ENCODE assay signal across 16 cellular contexts in genomic region chr21:35236090-35236489, GRCh38.
DNase-seq lines count a peak whose midpoint lies in the region; ATAC-seq and TF ChIP-seq lines count a peak whose summit lies in the region.
"Had no signal": no experiment of that assay in that cellular context is flagged by ENCODE, and none has a peak within 500 bp of the region (broad histone marks: within the 10 kb centered on the region; RNA-seq: fewer than 3 reads in every experiment).

No MANE protein-coding gene starts in this region.

- no peak overlapping the region for H3K4me2 ChIP-seq in OCI-LY7 (ENCODE audit: low read length)
- H3K4me2 ChIP-seq: SK-N-SH had no signal

- no peak overlapping the region for H3K27ac Mint-ChIP-seq in activated CD8-positive, alpha-beta memory T cell treated with anti-CD3 and anti-CD28 coated beads, Interleukin-2, amount 10 ng/mL, durations not matched to agents 7 days and 5 days
- H3K27ac Mint-ChIP-seq: activated CD4-positive, alpha-beta memory T cell treated with anti-CD3 and anti-CD28 coated beads, Interleukin-2, amount 10 ng/mL, durations not matched to agents 7 days and 5 days; activated T-helper 1 cell treated with anti-CD3 and anti-CD28 coated beads, Interleukin-12 subunit alpha, Interleukin-12 subunit beta, Interleukin-2, Interleukin-4 antibody, amounts not matched to agents 30 ng/mL and 10 ng/mL and 1 ng/mL, durations not matched to agents 14 hours and 24 hours and 36 hours; HFFc6; mesothelial cell of epicardium had no signal

- peaks cover 10% of the 10 kb centered on the region for H3K36me3 ChIP-seq in OCI-LY7 (ENCODE audit: insufficient read depth, low read length)
- H3K36me3 ChIP-seq: vagina had no signal

- ATAC-seq in activated CD8-positive, alpha-beta memory T cell treated with anti-CD3 and anti-CD28 coated beads, Interleukin-2, amount 10 ng/mL, durations not matched to agents 7 days and 5 days: peak; percentile 30
- ATAC-seq in HG03175 (IDR thresholded peaks at IDR 0.05; ENCODE audit: unreplicated experiment) (peak; percentile 50), HG02870 (IDR thresholded peaks at IDR 0.05; ENCODE audit: unreplicated experiment) (no peak)
- peak; percentile 52 for ATAC-seq in stimulated activated naive CD8-positive, alpha-beta T cell treated with anti-CD3 and anti-CD28 coated beads, Interleukin-15, Interleukin-2, amounts not matched to agents 100 U/mL and 50 U/mL, for 24 hours

- POLR2A ChIA-PET in OCI-LY7 (lab: Charles Lee): no interaction called here

- H3K79me2 ChIP-seq in OCI-LY7 (ENCODE audit: insufficient read depth, low read depth, low read length): no peaks in the 10 kb centered on the region

- H3K9me2 ChIP-seq in OCI-LY7 (ENCODE audit: insufficient read depth, low read length): no peaks in the 10 kb centered on the region
- H3K9me2 ChIP-seq: SK-N-SH had no signal

- peak overlapping the region; percentile 4 for H3K27ac ChIP-seq in OCI-LY7 (ENCODE audit: low read depth, low read length, poor library complexity, severe bottlenecking)
- H3K27ac ChIP-seq: vagina had no signal

- no peak overlapping the region for H2AFZ ChIP-seq in OCI-LY7 (ENCODE audit: low read length)

- no peaks in the 10 kb centered on the region for H4K20me1 ChIP-seq in OCI-LY7 (ENCODE audit: insufficient read depth, low read length)

- H3K4me3 ChIP-seq in OCI-LY7 (ENCODE audit: low read depth, low read length, poor library complexity, severe bottlenecking): no peak overlapping the region
- H3K4me3 ChIP-seq: vagina had no signal

- H3K9me3 Mint-ChIP-seq in activated CD8-positive, alpha-beta memory T cell treated with anti-CD3 and anti-CD28 coated beads, Interleukin-2, amount 10 ng/mL, durations not matched to agents 7 days and 5 days (ENCODE audit: low read depth): peaks cover 15% of the 10 kb centered on the region

- peaks cover 7% of the 10 kb centered on the region for H3K27me3 Mint-ChIP-seq in activated CD8-positive, alpha-beta memory T cell treated with anti-CD3 and anti-CD28 coated beads, Interleukin-2, amount 10 ng/mL, durations not matched to agents 7 days and 5 days

- peaks cover 29% of the 10 kb centered on the region for H3K4me1 Mint-ChIP-seq in activated CD8-positive, alpha-beta memory T cell treated with anti-CD3 and anti-CD28 coated beads, Interleukin-2, amount 10 ng/mL, durations not matched to agents 7 days and 5 days

- peaks cover 46% of the 10 kb centered on the region for H3K4me1 ChIP-seq in OCI-LY7 (ENCODE audit: insufficient read depth, low read length, poor library complexity, severe bottlenecking)
- H3K4me1 ChIP-seq: vagina had no signal

- no peak for TF ChIP-seq CTCF in OCI-LY7 (conservative IDR thresholded peaks at IDR 0.05; ENCODE audit: low read length)

- DNase-seq in activated CD8-positive, alpha-beta memory T cell treated with anti-CD3 and anti-CD28 coated beads, Interleukin-2, amount 10 ng/mL, durations not matched to agents 7 days and 5 days: no peak
- no peak for DNase-seq in activated CD8-positive, alpha-beta memory T cell treated with anti-CD3 and anti-CD28 coated beads for 24 hours
- DNase-seq in OCI-LY7 (ENCODE audit: low spot score) (peak; percentile 52), HK-2 (ENCODE audit: unreplicated experiment) (no peak), foreskin melanocyte (no peak)
- DNase-seq in stimulated activated naive CD8-positive, alpha-beta T cell treated with anti-CD3 and anti-CD28 coated beads, Interleukin-15, Interleukin-2, amounts not matched to agents 100 U/mL and 50 U/mL, for 24 hours: no peak
- DNase-seq: ACHN; activated CD4-positive, alpha-beta memory T cell treated with anti-CD3 and anti-CD28 coated beads, Interleukin-2, amount 10 ng/mL, durations not matched to agents 7 days and 5 days; HFFc6; SK-N-SH; stimulated activated CD4-positive, alpha-beta T cell treated with anti-CD3 and anti-CD28 coated beads, Interleukin-15, amount 100 ng/mL, for 24 hours had no signal

- peaks cover 27% of the 10 kb centered on the region; the same call in 1 of the 2 replicates for H3K9me3 ChIP-seq in OCI-LY7 (ENCODE audit: low read length)
- H3K9me3 ChIP-seq: SK-N-SH, vagina had no signal

- CTCF ChIA-PET in activated CD8-positive, alpha-beta memory T cell treated with anti-CD3 and anti-CD28 coated beads, Interleukin-2, amount 10 ng/mL, durations not matched to agents 7 days and 5 days (lab: Charles Lee): no interaction called here
- CTCF ChIA-PET in OCI-LY7 (lab: Charles Lee; ENCODE audit: unreplicated experiment): no interaction called here

- peaks cover 26% of the 10 kb centered on the region for H3K36me3 Mint-ChIP-seq in activated CD8-positive, alpha-beta memory T cell treated with anti-CD3 and anti-CD28 coated beads, Interleukin-2, amount 10 ng/mL, durations not matched to agents 7 days and 5 days
- H3K36me3 Mint-ChIP-seq: mesothelial cell of epicardium had no signal

- no TSS peak for BruUV-seq in OCI-LY7 (replicated peaks; lab: Mats Ljungman, UMichigan)

- intact Hi-C loops in OCI-LY7 (cut with micrococcal nuclease; ENCODE audit: unreplicated experiment): no loop called here

- H3K4me3 Mint-ChIP-seq in activated CD8-positive, alpha-beta memory T cell treated with anti-CD3 and anti-CD28 coated beads, Interleukin-2, amount 10 ng/mL, durations not matched to agents 7 days and 5 days: no peak overlapping the region
- H3K4me3 Mint-ChIP-seq: activated CD4-positive, alpha-beta memory T cell treated with anti-CD3 and anti-CD28 coated beads, Interleukin-2, amount 10 ng/mL, durations not matched to agents 7 days and 5 days; activated T-helper 1 cell treated with anti-CD3 and anti-CD28 coated beads, Interleukin-12 subunit alpha, Interleukin-12 subunit beta, Interleukin-2, Interleukin-4 antibody, amounts not matched to agents 30 ng/mL and 10 ng/mL and 1 ng/mL, durations not matched to agents 14 hours and 24 hours and 36 hours; HFFc6; mesothelial cell of epicardium had no signal
